8 cellular contexts compared by ENCODE assay signal in the genomic region with DNA sequence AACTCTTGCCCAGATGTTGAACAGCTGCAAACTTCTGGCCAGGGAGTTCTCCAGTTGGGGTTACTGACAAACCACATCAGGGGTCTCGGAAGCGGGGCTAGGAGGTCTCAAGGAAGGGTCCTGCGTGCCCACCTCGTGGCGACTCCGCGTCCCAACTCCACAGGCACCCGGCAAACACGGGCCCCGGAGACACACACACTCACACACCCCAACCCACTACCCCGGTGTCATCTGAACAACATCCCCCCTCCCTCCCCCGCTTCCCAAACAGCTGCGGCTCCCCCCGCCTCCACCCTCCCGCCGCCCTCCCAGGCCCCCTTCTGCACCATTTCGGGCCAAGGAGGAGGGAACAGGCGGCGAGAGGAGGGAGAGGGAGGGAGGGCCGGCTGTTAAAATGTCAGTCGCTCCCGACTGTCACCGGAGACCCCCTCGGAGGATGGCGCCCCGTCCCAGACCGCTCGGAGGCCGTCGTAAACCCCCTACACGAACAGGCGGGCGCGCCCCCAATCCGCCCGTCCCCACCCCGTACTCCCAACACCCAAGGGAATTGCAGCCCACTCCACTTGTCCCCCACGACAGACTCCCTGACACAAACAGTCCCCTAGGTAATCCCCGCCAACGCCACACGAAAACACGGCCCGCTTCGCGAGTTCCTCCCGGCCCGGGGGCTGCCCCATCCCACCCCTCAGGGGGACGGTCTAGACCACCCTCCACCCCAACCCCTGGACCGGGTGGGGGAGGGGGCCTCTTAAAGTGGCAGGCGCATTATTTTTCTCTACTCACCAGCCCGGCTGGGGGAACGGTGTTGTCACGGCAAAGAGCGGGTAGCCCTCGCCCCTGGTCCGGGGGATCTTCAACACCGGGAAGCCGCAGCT. TPM values are rescaled to one million over a fixed set of nuclear protein-coding genes. Genes with fewer than 3 reads are reported as not detected.
A peak's percentile ranks its signal among the peaks of the same experiment; 100 is the strongest.
DNase-seq lines count a peak whose midpoint lies in the region; ATAC-seq and TF ChIP-seq lines count a peak whose summit lies in the region.

No MANE protein-coding gene starts in this region.

- intact Hi-C loops in PC-9 (cut with micrococcal nuclease; ENCODE audit: unreplicated experiment), result loop anchor here (1.0 to 10.0 kb wide), 5 partner anchors 29 to 592 kb away; a partner anchor contains a TSS
- intact Hi-C loops in ascending aorta (cut with DNase I), result loop anchor here (1.0 to 10.0 kb wide), 5 partner anchors 44 to 375 kb away; a partner anchor contains a TSS
- intact Hi-C loops in gastrocnemius medialis (cut with DNase I; ENCODE audit: low total_unique reads), result loop anchor here (1.0 to 10.0 kb wide), 3 partner anchors 43 to 1495 kb away; a partner anchor contains a TSS

- TF ChIP-seq CTCF in AG09309 (IDR thresholded peaks at IDR 0.05; ENCODE audit: control insufficient read depth, insufficient read depth, low read depth, low read length, missing control alignments), result no peak
- TF ChIP-seq CTCF in PC-9 (conservative IDR thresholded peaks at IDR 0.05), result no peak
- no peak for TF ChIP-seq CTCF in ascending aorta (IDR thresholded peaks at IDR 0.05)
- no peak for TF ChIP-seq CTCF in gastrocnemius medialis (IDR thresholded peaks at IDR 0.05 in 4 of 5, conservative IDR thresholded peaks at IDR 0.05 in 1 of 5)

- peak; percentile 6 to 7 for ATAC-seq in gastrocnemius medialis
- ATAC-seq in GM21515 (IDR thresholded peaks at IDR 0.05; ENCODE audit: unreplicated experiment), result no peak
- no peak for ATAC-seq in GM19455 (IDR thresholded peaks at IDR 0.05; ENCODE audit: unreplicated experiment)

- POLR2A ChIA-PET in PC-9 (lab: Charles Lee; ENCODE audit: unreplicated experiment), result interaction anchor here (0.6 to 1.3 kb wide), 10 partner anchors 16 to 354 kb away, joined by 3 to 34 read pairs (median 10); a partner anchor contains a TSS

- 1% methylated on average over 19 to 54 of the region's 58 CpGs for WGBS in GM23248 (ENCODE audit: low coverage in 1 of 2, low lambda C conversion rate in 2 of 2, missing lambda C conversion rate in 2 of 2), 2 experiments

- H3K27me3 ChIP-seq in GM23248 (replicated peaks; ENCODE audit: insufficient read depth), result no peaks in the 10 kb centered on the region
- no peaks in the 10 kb centered on the region for H3K27me3 ChIP-seq in PC-9 (ENCODE audit: insufficient read depth, low read depth)
- H3K27me3 ChIP-seq in ascending aorta, result no peaks in the 10 kb centered on the region
- no peaks in the 10 kb centered on the region for H3K27me3 ChIP-seq in gastrocnemius medialis

- CTCF ChIA-PET in PC-9 (lab: Charles Lee), result interaction anchor here (0.5 to 1.9 kb wide), 4 partner anchors 28 to 216 kb away, joined by 3 to 7 read pairs (median 4); no protein-coding TSS in a partner anchor

- H4K20me1 ChIP-seq in GM23248 (ENCODE audit: insufficient read depth) (peaks cover 18% of the 10 kb centered on the region; the same call in 1 of the 2 replicates), PC-9 (ENCODE audit: insufficient read depth) (peaks cover 49% of the 10 kb centered on the region)

- H3K4me2 ChIP-seq in GM23248 (ENCODE audit: unreplicated experiment), result peak overlapping the region; percentile 89
- H3K4me2 ChIP-seq in PC-9, result peak overlapping the region; percentile 98

- H3K4me1 ChIP-seq in GM23248 (ENCODE audit: insufficient read depth), result peaks cover 69% of the 10 kb centered on the region
- H3K4me1 ChIP-seq in PC-9 (replicated peaks; ENCODE audit: insufficient read depth), result peaks cover 49% of the 10 kb centered on the region
- peaks cover 38 to 66% of the 10 kb centered on the region in 2 donors for H3K4me1 ChIP-seq in ascending aorta
- H3K4me1 ChIP-seq in gastrocnemius medialis, result peaks cover 70 to 72% of the 10 kb centered on the region in 2 donors

- H3K79me2 ChIP-seq in GM23248 (ENCODE audit: insufficient read depth) (peaks cover 56% of the 10 kb centered on the region), PC-9 (ENCODE audit: low read depth) (peaks cover 58% of the 10 kb centered on the region)

- no peak overlapping the region for H2AFZ ChIP-seq in GM23248
- peak overlapping the region; percentile 66; the same call in 1 of the 2 replicates for H2AFZ ChIP-seq in PC-9

- H3K9me2 ChIP-seq in GM23248 (ENCODE audit: insufficient read depth) (no peaks in the 10 kb centered on the region), PC-9 (ENCODE audit: insufficient read depth) (no peaks in the 10 kb centered on the region)

- DNase-seq in AG09309 (ENCODE audit: low read depth) (no peak), GM23248 (peak; percentile 64), PC-9 (peak in 1 of 2 experiments; percentile 14), ascending aorta (ENCODE audit: low spot score in 2 of 2) (peak in 1 of 2 donors; percentile 77), hippocampal formation (lab: John Stamatoyannopoulos, UW) (peak; percentile 57 to 61), gastrocnemius medialis (peak; percentile 75 to 86)

- peak overlapping the region; percentile 100 for H3K27ac ChIP-seq in GM23248
- H3K27ac ChIP-seq in PC-9, result peak overlapping the region; percentile 68
- peak overlapping the region; percentile 99 to 100 for H3K27ac ChIP-seq in ascending aorta
- peak overlapping the region; percentile 96 to 99 (median 98) for H3K27ac ChIP-seq in gastrocnemius medialis

- in situ Hi-C loops in GM23248 (cut with MboI), result no loop called here
- in situ Hi-C loops in gastrocnemius medialis (cut with MboI; ENCODE audit: low sequenced_read_pairs in 4 of 4), result loop anchor here in 1 of 4 donors (25.0 kb wide), 1 partner anchor 388 kb away; a partner anchor contains a TSS

- TF ChIP-seq POLR2A in gastrocnemius medialis (IDR thresholded peaks at IDR 0.05), result peak in 1 of 2 donors; percentile 81

- H3K36me3 ChIP-seq in GM23248 (ENCODE audit: low read depth) (no peaks in the 10 kb centered on the region), PC-9 (ENCODE audit: low read depth) (no peaks in the 10 kb centered on the region), ascending aorta (peaks cover 0 to 10% of the 10 kb centered on the region in 2 donors), gastrocnemius medialis (no peaks in the 10 kb centered on the region)

- H3F3A ChIP-seq in GM23248 (ENCODE audit: insufficient read depth) (peaks cover 50% of the 10 kb centered on the region), PC-9 (ENCODE audit: insufficient read depth, low read depth) (peaks cover 35% of the 10 kb centered on the region; the same call in 1 of the 2 replicates)

- peak overlapping the region; percentile 100 for H3K9ac ChIP-seq in GM23248

- BruUV-seq in PC-9 (replicated peaks; lab: Mats Ljungman, UMichigan), result TSS peak; percentile 24

- H3K4me3 ChIP-seq in AG09309 (ENCODE audit: control insufficient read depth, low read depth, low read length) (peak overlapping the region; percentile 99), GM23248 (peak overlapping the region; percentile 96), PC-9 (peak overlapping the region; percentile 100), ascending aorta (peak overlapping the region; percentile 86 to 100), gastrocnemius medialis (peak overlapping the region; percentile 89 to 96 (median 93))

- H3K9me3 ChIP-seq in GM23248 (ENCODE audit: low read depth), result no peaks in the 10 kb centered on the region
- no peaks in the 10 kb centered on the region for H3K9me3 ChIP-seq in PC-9 (ENCODE audit: insufficient read depth, low read depth)
- no peaks in the 10 kb centered on the region for H3K9me3 ChIP-seq in ascending aorta
- H3K9me3 ChIP-seq in gastrocnemius medialis, result no peaks in the 10 kb centered on the region

RNA-seq across cellular contexts. Expression of a gene that starts 0.6 kb away (rescaled TPM):
- 22.3 and 23.6 TPM in 2 replicates for total RNA-seq in GM23248 (2014; rRNA removed; shearing (Covaris generic))
- 32.1 and 34.1 TPM in 2 replicates for polyA plus RNA-seq in GM23248 (2016; fragmentation: Nextera tagmentation; extraction: Ambion mirVana)
- 25.5 and 33.5 TPM in 2 replicates for total RNA-seq in PC-9 (2021)
- 106 TPM for total RNA-seq in ascending aorta
- 100 to 1,000 TPM; 129 to 260 (median 168) TPM for total RNA-seq in gastrocnemius medialis

Comparison
In these comparisons a context has a peak if more than half of its experiments do, and no peak if none do; other contexts are left out.
1. ATAC-seq: peak in gastrocnemius medialis (2 of 2); none in GM21515 (single experiment) and GM19455 (single experiment).
2. Peak in every context shown above with its lines, with median percentiles within 50 percentile points of each other: H3K4me3 ChIP-seq and H3K27ac ChIP-seq.